In the genomic region with DNA sequence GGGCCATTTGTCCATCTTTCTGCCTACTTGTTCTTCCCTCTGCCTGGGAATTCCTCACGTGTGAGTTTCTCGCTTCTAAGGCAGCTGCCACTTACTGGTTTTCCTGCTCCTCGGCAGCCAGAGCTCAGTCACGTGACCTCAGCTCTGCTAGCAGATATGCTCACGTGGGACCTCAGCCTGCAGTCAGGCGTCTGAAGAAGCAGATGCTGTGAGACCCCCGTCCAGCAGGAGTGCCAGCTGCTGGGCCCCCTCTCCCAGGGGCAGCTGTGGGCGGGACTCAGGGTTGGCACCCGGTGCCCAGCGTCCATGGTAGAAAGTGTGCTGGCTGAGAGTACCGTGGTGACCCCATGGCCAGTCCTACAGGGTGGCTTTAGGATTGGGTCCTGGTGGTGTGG, we compare ENCODE assay signal across 8 cellular contexts.
A peak's percentile ranks its signal among the peaks of the same experiment; 100 is the strongest.
DNase-seq lines count a peak whose midpoint lies in the region; ATAC-seq and TF ChIP-seq lines count a peak whose summit lies in the region.

No MANE protein-coding gene starts in this region.

- H3K4me1 ChIP-seq in mammary epithelial cell (ENCODE audit: insufficient read depth, low read length) (peaks cover 6% of the 10 kb centered on the region), body of pancreas (peaks cover 13% of the 10 kb centered on the region), right lobe of liver (no peaks in the 10 kb centered on the region), vagina (peaks cover 17% of the 10 kb centered on the region)

- in situ Hi-C loops in mammary epithelial cell (cut with MboI; ENCODE audit: low sequenced_read_pairs in 2 of 2), result no loop called here

- TF ChIP-seq CTCF in MCF 10A (IDR thresholded peaks at IDR 0.05; ENCODE audit: unreplicated experiment), result no peak
- no peak for TF ChIP-seq CTCF in mammary epithelial cell (conservative IDR thresholded peaks at IDR 0.05 in 1 of 2, IDR thresholded peaks at IDR 0.05 in 1 of 2; ENCODE audit: extremely low read depth in 1 of 2, insufficient read depth in 1 of 2, low read depth in 1 of 2, low read length in 2 of 2)
- TF ChIP-seq CTCF in body of pancreas (IDR thresholded peaks at IDR 0.05), result no peak
- no peak for TF ChIP-seq CTCF in right lobe of liver (IDR thresholded peaks at IDR 0.05)
- TF ChIP-seq CTCF in vagina (IDR thresholded peaks at IDR 0.05), result no peak

- TF ChIP-seq POLR2A in body of pancreas (IDR thresholded peaks at IDR 0.05) (no peak), right lobe of liver (IDR thresholded peaks at IDR 0.05) (no peak), vagina (IDR thresholded peaks at IDR 0.05) (no peak)

- no peaks in the 10 kb centered on the region for H3K4me1 Mint-ChIP-seq in MCF 10A (ENCODE audit: insufficient read depth, unreplicated experiment)
- H3K4me1 Mint-ChIP-seq in stimulated activated effector memory CD8-positive, alpha-beta T cell treated with anti-CD3 and anti-CD28 coated beads, Interleukin-12 subunit alpha, Interleukin-12 subunit beta, amount 100 ng/mL, for 72 hours, result peaks cover 65% of the 10 kb centered on the region

- 75% methylated on average over 10 of the region's 11 CpGs for WGBS in mammary epithelial cell (ENCODE audit: low coverage, missing lambda C conversion rate)
- WGBS in body of pancreas, 2 donors, result 23 to 29% methylated on average over 6 to 10 of the region's 11 CpGs
- WGBS in right lobe of liver (ENCODE audit: insufficient coverage, low coverage, low lambda C conversion rate, missing lambda C conversion rate), result 57% methylated on average over 5 of the region's 11 CpGs

- DNase-seq in MCF 10A (ENCODE audit: unreplicated experiment) (peak; percentile 48), mammary epithelial cell (no peak), SHP77 (lab: John Stamatoyannopoulos, UW) (peak; percentile 61 to 68), body of pancreas (peak; percentile 77 to 92 (median 90)), right lobe of liver (peak; percentile 57 to 72 (median 57)), vagina (ENCODE audit: extremely low spot score in 2 of 2) (no peak)
- peak in 1 of 2 donors; percentile 58 for DNase-seq in stimulated activated effector memory CD8-positive, alpha-beta T cell treated with anti-CD3 and anti-CD28 coated beads, Interleukin-12 subunit alpha, Interleukin-12 subunit beta, amount 100 ng/mL, for 72 hours (ENCODE audit: low spot score in 2 of 2)

- H3K9me3 ChIP-seq in mammary epithelial cell (replicated peaks; ENCODE audit: insufficient read depth, low read length) (no peaks in the 10 kb centered on the region), body of pancreas (no peaks in the 10 kb centered on the region), right lobe of liver (no peaks in the 10 kb centered on the region), vagina (no peaks in the 10 kb centered on the region)

- no peak overlapping the region for H3K4me3 Mint-ChIP-seq in MCF 10A (ENCODE audit: unreplicated experiment)
- peak overlapping the region; percentile 55 for H3K4me3 Mint-ChIP-seq in stimulated activated effector memory CD8-positive, alpha-beta T cell treated with anti-CD3 and anti-CD28 coated beads, Interleukin-12 subunit alpha, Interleukin-12 subunit beta, amount 100 ng/mL, for 72 hours

- BruUV-seq in MCF 10A (replicated peaks; lab: Mats Ljungman, UMichigan) (no TSS peak), mammary epithelial cell (replicated peaks; lab: Mats Ljungman, UMichigan) (no TSS peak)

- H3K9ac ChIP-seq in mammary epithelial cell (ENCODE audit: insufficient read depth, low read length), result no peak overlapping the region

- no peak overlapping the region for H3K4me2 ChIP-seq in mammary epithelial cell (ENCODE audit: insufficient read depth, low read depth, low read length)

- CTCF ChIA-PET in MCF 10A (lab: Yijun Ruan, JAX) (no interaction called here), mammary epithelial cell (lab: Charles Lee; ENCODE audit: low non-redundant PET) (no interaction called here)

- H3K27me3 ChIP-seq in mammary epithelial cell (ENCODE audit: insufficient read depth, low read length), result peaks cover 4% of the 10 kb centered on the region
- no peaks in the 10 kb centered on the region for H3K27me3 ChIP-seq in body of pancreas
- H3K27me3 ChIP-seq in right lobe of liver, result no peaks in the 10 kb centered on the region
- H3K27me3 ChIP-seq in vagina, result no peaks in the 10 kb centered on the region

- H3K79me2 ChIP-seq in mammary epithelial cell (ENCODE audit: insufficient read depth, low read length), result no peaks in the 10 kb centered on the region

- no peaks in the 10 kb centered on the region for H3K9me3 Mint-ChIP-seq in MCF 10A (ENCODE audit: unreplicated experiment)
- no peaks in the 10 kb centered on the region for H3K9me3 Mint-ChIP-seq in stimulated activated effector memory CD8-positive, alpha-beta T cell treated with anti-CD3 and anti-CD28 coated beads, Interleukin-12 subunit alpha, Interleukin-12 subunit beta, amount 100 ng/mL, for 72 hours

- no peak overlapping the region for H3K4me3 ChIP-seq in mammary epithelial cell (replicated peaks in 1 of 3; ENCODE audit: insufficient read depth in 1 of 3, low read depth in 2 of 3, low read length in 3 of 3)
- H3K4me3 ChIP-seq in body of pancreas, result no peak overlapping the region
- no peak overlapping the region for H3K4me3 ChIP-seq in right lobe of liver
- no peak overlapping the region for H3K4me3 ChIP-seq in vagina

- POLR2A ChIA-PET in MCF 10A (lab: Yijun Ruan, JAX), result no interaction called here

- H4K20me1 ChIP-seq in mammary epithelial cell (ENCODE audit: insufficient read depth, low read length), result no peaks in the 10 kb centered on the region

- H3K27ac ChIP-seq in mammary epithelial cell (ENCODE audit: insufficient read depth, low read depth, low read length) (no peak overlapping the region), body of pancreas (peak overlapping the region in 1 of 4 donors; percentile 35), right lobe of liver (no peak overlapping the region), vagina (no peak overlapping the region)

- ATAC-seq in body of pancreas, result peak; percentile 76
- peak; percentile 12 to 54 (median 38) for ATAC-seq in right lobe of liver
- peak; percentile 1 for ATAC-seq in stimulated activated effector memory CD8-positive, alpha-beta T cell treated with anti-CD3 and anti-CD28 coated beads, Interleukin-12 subunit alpha, Interleukin-12 subunit beta, amount 100 ng/mL, for 72 hours
- ATAC-seq in HG03135 (IDR thresholded peaks at IDR 0.05; ENCODE audit: unreplicated experiment), result no peak

- no peak overlapping the region for H3K27ac Mint-ChIP-seq in MCF 10A (ENCODE audit: low read depth, unreplicated experiment)
- H3K27ac Mint-ChIP-seq in stimulated activated effector memory CD8-positive, alpha-beta T cell treated with anti-CD3 and anti-CD28 coated beads, Interleukin-12 subunit alpha, Interleukin-12 subunit beta, amount 100 ng/mL, for 72 hours, result peak overlapping the region; percentile 34

- no peaks in the 10 kb centered on the region for H3K36me3 Mint-ChIP-seq in MCF 10A (ENCODE audit: insufficient read depth, unreplicated experiment)
- H3K36me3 Mint-ChIP-seq in stimulated activated effector memory CD8-positive, alpha-beta T cell treated with anti-CD3 and anti-CD28 coated beads, Interleukin-12 subunit alpha, Interleukin-12 subunit beta, amount 100 ng/mL, for 72 hours, result peaks cover 8% of the 10 kb centered on the region

- intact Hi-C loops in MCF 10A (cut with micrococcal nuclease), result no loop called here
- intact Hi-C loops in mammary epithelial cell (cut with micrococcal nuclease), result no loop called here
- intact Hi-C loops in body of pancreas (cut with DNase I), result no loop called here
- intact Hi-C loops in right lobe of liver (cut with DNase I), result no loop called here
- intact Hi-C loops in vagina (cut with DNase I), result no loop called here

- dilution Hi-C loops in mammary epithelial cell (cut with HindIII; ENCODE audit: low sequenced_read_pairs), result no loop called here

- H2AFZ ChIP-seq in mammary epithelial cell (ENCODE audit: low read depth, low read length), result no peak overlapping the region

- H3K27me3 Mint-ChIP-seq in MCF 10A (ENCODE audit: insufficient read depth, unreplicated experiment), result peaks cover 19% of the 10 kb centered on the region

- H3K36me3 ChIP-seq in mammary epithelial cell (ENCODE audit: insufficient read depth, low read length) (no peaks in the 10 kb centered on the region), body of pancreas (replicated peaks in 1 of 2; ENCODE audit: insufficient read depth in 1 of 2, low read depth in 2 of 2) (no peaks in the 10 kb centered on the region), right lobe of liver (no peaks in the 10 kb centered on the region), vagina (no peaks in the 10 kb centered on the region)

Comparison
In these comparisons a context has a peak if more than half of its experiments do, and no peak if none do; other contexts are left out.
1. DNase-seq: peak in MCF 10A (single experiment), SHP77 (2 of 2), body of pancreas (4 of 4) and right lobe of liver (3 of 3); none in mammary epithelial cell (single experiment) and vagina (0 of 2).